In the genomic region with DNA sequence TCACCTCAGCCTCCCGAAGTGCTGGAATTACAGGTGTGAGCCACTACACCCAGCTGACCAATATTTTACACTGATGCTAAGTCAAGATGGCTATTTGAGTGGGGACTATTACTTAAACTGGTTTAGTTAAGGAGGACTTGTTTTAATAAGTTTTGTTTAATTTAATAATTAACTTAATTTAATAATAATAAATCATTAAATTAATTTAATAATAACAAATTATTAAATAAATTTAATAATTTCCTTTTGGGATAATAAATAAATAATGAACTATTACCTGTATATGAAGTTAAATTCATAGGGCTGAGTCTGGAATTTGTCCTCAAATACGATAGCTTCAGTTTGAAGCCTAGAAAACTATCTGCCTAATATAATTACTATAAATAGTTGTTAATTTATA, we compare ENCODE assay signal across 25 cellular contexts.
DNase-seq lines count a peak whose midpoint lies in the region; ATAC-seq, FAIRE-seq and TF ChIP-seq lines count a peak whose summit lies in the region.
"Had no signal": no experiment of that assay in that cellular context is flagged by ENCODE, and none has a peak within 500 bp of the region (broad histone marks: within the 10 kb centered on the region; RNA-seq: fewer than 3 reads in every experiment).

No MANE protein-coding gene starts in this region.

- no peaks in the 10 kb centered on the region for H3K27me3 Mint-ChIP-seq in WTC11 (ENCODE audit: low read depth)
- H3K27me3 Mint-ChIP-seq: B cell; CD4-positive, alpha-beta memory T cell; CD8-positive, alpha-beta memory T cell had no signal

- no peak overlapping the region for H3K27ac Mint-ChIP-seq in WTC11
- H3K27ac Mint-ChIP-seq: B cell; CD4-positive, alpha-beta memory T cell; CD8-positive, alpha-beta memory T cell had no signal

- H3K4me1 Mint-ChIP-seq in WTC11: peaks cover 14% of the 10 kb centered on the region
- H3K4me1 Mint-ChIP-seq: B cell; CD4-positive, alpha-beta memory T cell; CD8-positive, alpha-beta memory T cell had no signal

- H3K9me3 Mint-ChIP-seq in WTC11: peaks cover 26% of the 10 kb centered on the region

- 96% methylated on average over 2 of the region's 2 CpGs for WGBS in smooth muscle cell (ENCODE audit: low lambda C conversion rate)

- H3K9me3 ChIP-seq in osteoblast (ENCODE audit: low read depth, low read length) (no peaks in the 10 kb centered on the region), smooth muscle cell (replicated peaks; ENCODE audit: low read depth) (peaks cover 7% of the 10 kb centered on the region), A673 (ENCODE audit: low read depth, low read length, poor library complexity, severe bottlenecking) (no peaks in the 10 kb centered on the region)
- H3K9me3 ChIP-seq: BLaER1 treated with 17β-estradiol and CSF1 and Interleukin-3, amounts not matched to agents 10 nM and 100 nM had no signal

- no peak overlapping the region for H3K27ac ChIP-seq in osteoblast (ENCODE audit: low read depth, low read length)
- H3K27ac ChIP-seq in smooth muscle cell (ENCODE audit: low read depth): no peak overlapping the region
- no peak overlapping the region for H3K27ac ChIP-seq in A673 (ENCODE audit: low read depth, low read length, poor library complexity, severe bottlenecking)
- H3K27ac ChIP-seq: BLaER1 treated with 17β-estradiol and CSF1 and Interleukin-3, amounts not matched to agents 10 nM and 100 nM; C4-2B had no signal

- H3K27me3 ChIP-seq in osteoblast (ENCODE audit: insufficient read depth, low read length): no peaks in the 10 kb centered on the region
- no peaks in the 10 kb centered on the region for H3K27me3 ChIP-seq in smooth muscle cell (ENCODE audit: low read depth)
- no peaks in the 10 kb centered on the region for H3K27me3 ChIP-seq in A673 (replicated peaks; ENCODE audit: insufficient read depth, low read depth, low read length, poor library complexity)
- H3K27me3 ChIP-seq: BLaER1 treated with 17β-estradiol and CSF1 and Interleukin-3, amounts not matched to agents 10 nM and 100 nM had no signal

- DNase-seq in WTC11 (ENCODE audit: low spot score) (no peak), frontal cortex (ENCODE audit: low spot score in 2 of 2) (no peak), osteoblast (ENCODE audit: insufficient read length, low spot score, missing footprints) (peak; percentile 1), smooth muscle cell (lab: John Stamatoyannopoulos, UW; ENCODE audit: unreplicated experiment) (no peak), A673 (ENCODE audit: low spot score) (no peak)
- no peak for DNase-seq in stimulated activated CD4-positive, alpha-beta T cell treated with anti-CD3 and anti-CD28 coated beads, Interleukin-4, amount 100 ng/mL, for 24 hours
- no peak for DNase-seq in activated naive CD4-positive, alpha-beta T cell treated with Interleukin-2 at 50 U/mL for 16 hours
- DNase-seq: 8988T; AML-193; CD4-positive, alpha-beta memory T cell; CD8-positive, alpha-beta memory T cell; COR-L47; DMS 273 treated with DMSO at 0.1 percent for 48 hours; DMS153; DMS53; DMS79; DND-41; EL; GF-D8 had no signal

- no peaks in the 10 kb centered on the region for H3K79me2 ChIP-seq in osteoblast (ENCODE audit: insufficient read depth, low read length)
- H3K79me2 ChIP-seq in smooth muscle cell (ENCODE audit: low read depth): no peaks in the 10 kb centered on the region

- peaks cover 18% of the 10 kb centered on the region for H3K36me3 Mint-ChIP-seq in WTC11
- H3K36me3 Mint-ChIP-seq: CD4-positive, alpha-beta memory T cell; CD8-positive, alpha-beta memory T cell had no signal

- CTCF ChIA-PET in WTC11 (lab: Charles Lee): no interaction called here
- CTCF ChIA-PET in A673 (lab: Charles Lee): no interaction called here

- ATAC-seq in WTC11: no peak

- POLR2A ChIA-PET in WTC11 (lab: Charles Lee) (no interaction called here), A673 (lab: Charles Lee; ENCODE audit: low non-redundant PET) (no interaction called here)

- H3F3A ChIP-seq in smooth muscle cell (ENCODE audit: low read depth): no peaks in the 10 kb centered on the region

- no TSS peak for BruUV-seq in A673 (replicated peaks; lab: Mats Ljungman, UMichigan)

- FAIRE-seq in frontal cortex (lab: Jason Lieb, UNC): peak; percentile 75
- FAIRE-seq: A204.1, GM12891, GM19239 had no signal

- intact Hi-C loops in A673 (cut with micrococcal nuclease; ENCODE audit: unreplicated experiment): no loop called here

- H3K4me1 ChIP-seq in osteoblast (ENCODE audit: insufficient read depth, low read length) (no peaks in the 10 kb centered on the region), smooth muscle cell (ENCODE audit: low read depth) (no peaks in the 10 kb centered on the region), A673 (ENCODE audit: insufficient read depth, low read length, poor library complexity, severe bottlenecking) (no peaks in the 10 kb centered on the region)

- no peak overlapping the region for H3K4me3 ChIP-seq in osteoblast (ENCODE audit: insufficient read depth, low read length)
- no peak overlapping the region for H3K4me3 ChIP-seq in smooth muscle cell
- H3K4me3 ChIP-seq in A673 (ENCODE audit: low read depth, low read length, poor library complexity, severe bottlenecking): no peak overlapping the region
- H3K4me3 ChIP-seq: BLaER1 treated with 17β-estradiol and CSF1 and Interleukin-3, amounts not matched to agents 10 nM and 100 nM had no signal

- no peaks in the 10 kb centered on the region for H3K36me3 ChIP-seq in osteoblast (ENCODE audit: insufficient read depth, low read length)
- no peaks in the 10 kb centered on the region for H3K36me3 ChIP-seq in smooth muscle cell (ENCODE audit: low read depth)
- no peaks in the 10 kb centered on the region for H3K36me3 ChIP-seq in A673 (ENCODE audit: insufficient read depth, low read length, poor library complexity, severe bottlenecking)
- H3K36me3 ChIP-seq: BLaER1 treated with 17β-estradiol and CSF1 and Interleukin-3, amounts not matched to agents 10 nM and 100 nM had no signal

- no peak for TF ChIP-seq CTCF in WTC11 (IDR thresholded peaks at IDR 0.05)
- TF ChIP-seq CTCF in osteoblast (IDR thresholded peaks at IDR 0.05; ENCODE audit: extremely low read depth, low read depth, low read length): no peak
- TF ChIP-seq CTCF in smooth muscle cell (IDR thresholded peaks at IDR 0.05; ENCODE audit: borderline replicate concordance, insufficient read depth, poor library complexity, severe bottlenecking): no peak
- TF ChIP-seq CTCF in A673 (conservative IDR thresholded peaks at IDR 0.05; ENCODE audit: low read depth, low read length): no peak

- H3K4me3 Mint-ChIP-seq in WTC11: no peak overlapping the region
- H3K4me3 Mint-ChIP-seq: B cell; CD4-positive, alpha-beta memory T cell; CD8-positive, alpha-beta memory T cell had no signal

- no peak overlapping the region for H3K9ac ChIP-seq in smooth muscle cell (ENCODE audit: low read depth)
- H3K9ac ChIP-seq: BLaER1 treated with 17β-estradiol and CSF1 and Interleukin-3, amounts not matched to agents 10 nM and 100 nM had no signal

- no peaks in the 10 kb centered on the region for H4K20me1 ChIP-seq in osteoblast (ENCODE audit: insufficient read depth, low read length)
- no peaks in the 10 kb centered on the region for H4K20me1 ChIP-seq in smooth muscle cell (ENCODE audit: low read depth)
- H4K20me1 ChIP-seq: BLaER1 treated with 17β-estradiol and CSF1 and Interleukin-3, amounts not matched to agents 10 nM and 100 nM had no signal

- no peak overlapping the region for H3K4me2 ChIP-seq in osteoblast (ENCODE audit: insufficient read depth, low read length)
- H3K4me2 ChIP-seq in smooth muscle cell: no peak overlapping the region

- H2AFZ ChIP-seq in osteoblast (ENCODE audit: low read length): no peak overlapping the region
- no peak overlapping the region for H2AFZ ChIP-seq in smooth muscle cell (ENCODE audit: low read depth)

TF ChIP-seq in WTC11, 78 proteins besides CTCF, POLR2A, EP300 and RAD21:
- TF ChIP-seq SP1 (CRISPR knock-in tag; conservative IDR thresholded peaks at IDR 0.05): no peak
- TF ChIP-seq HMGA2 (CRISPR knock-in tag; IDR thresholded peaks at IDR 0.05): peak; percentile 99
- no peak for TF ChIP-seq SMAD4 (CRISPR knock-in tag; IDR thresholded peaks at IDR 0.05)
- no peak for TF ChIP-seq ZNF317 (CRISPR knock-in tag; IDR thresholded peaks at IDR 0.05; ENCODE audit: borderline replicate concordance, low read depth)
- no peak for TF ChIP-seq NR1H2 (CRISPR knock-in tag; IDR thresholded peaks at IDR 0.05)
TF ChIP-seq in WTC11: peak in this region for 1.
